In the genomic region with DNA sequence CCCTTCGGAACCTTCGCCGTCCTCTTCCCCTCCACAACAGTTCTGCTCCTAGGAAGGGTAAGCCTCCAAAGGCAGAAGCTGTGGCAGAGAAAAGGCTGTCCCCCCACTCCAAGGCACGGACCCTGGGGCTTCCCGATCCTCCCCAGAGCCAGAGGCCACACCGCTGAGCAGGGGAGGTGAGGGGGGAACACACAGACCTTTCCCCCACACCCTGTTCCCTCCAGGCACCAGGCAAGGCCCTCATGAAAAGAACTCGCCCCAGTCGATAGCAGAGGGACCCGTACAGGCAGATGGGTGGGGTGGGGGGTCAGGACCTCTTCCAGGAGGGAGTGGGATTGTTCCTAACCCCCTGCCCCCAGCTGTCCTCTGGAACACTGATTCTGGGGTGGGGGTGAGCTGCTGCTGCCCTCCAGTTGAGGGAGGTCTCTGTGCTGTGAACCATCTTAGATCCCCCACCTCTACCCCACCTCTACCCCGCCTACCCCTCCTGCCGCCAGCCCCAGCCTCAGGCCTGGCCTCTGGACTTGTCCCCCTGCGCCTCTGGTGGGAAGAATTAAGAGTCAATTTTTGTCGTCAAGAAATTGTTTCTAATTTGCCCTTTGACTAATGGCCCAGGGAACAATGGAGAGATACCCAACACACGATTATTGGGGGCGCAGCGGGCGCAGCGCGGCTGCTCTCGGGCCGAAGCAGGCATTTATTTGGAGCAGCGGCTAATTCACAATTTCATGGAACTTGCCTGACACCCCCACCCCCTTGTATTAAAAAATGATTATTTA, we compare ENCODE assay signal across 11 cellular contexts. TPM values are rescaled to one million over a fixed set of nuclear protein-coding genes. Genes with fewer than 3 reads are reported as not detected.
DNase-seq lines count a peak whose midpoint lies in the region; ATAC-seq and TF ChIP-seq lines count a peak whose summit lies in the region.
"Had no signal": no experiment of that assay in that cellular context is flagged by ENCODE, and none has a peak within 500 bp of the region (broad histone marks: within the 10 kb centered on the region; RNA-seq: fewer than 3 reads in every experiment).

No MANE protein-coding gene starts in this region.

- H3K36me3 ChIP-seq in right atrium auricular region, result no peaks in the 10 kb centered on the region
- no peaks in the 10 kb centered on the region for H3K36me3 ChIP-seq in hepatocyte (replicated peaks; ENCODE audit: insufficient read depth, low read depth)
- H3K36me3 ChIP-seq in rectal smooth muscle tissue (ENCODE audit: control insufficient read depth, insufficient read depth, low read length), result no peaks in the 10 kb centered on the region

- H3K4me2 ChIP-seq in hepatocyte, result peak overlapping the region; percentile 97

- TF ChIP-seq CTCF in right atrium auricular region (IDR thresholded peaks at IDR 0.05) (no peak), hepatocyte (IDR thresholded peaks at IDR 0.05; ENCODE audit: poor library complexity) (no peak)

- H3K27me3 ChIP-seq in right atrium auricular region, result no peaks in the 10 kb centered on the region
- no peaks in the 10 kb centered on the region for H3K27me3 ChIP-seq in hepatocyte
- no peaks in the 10 kb centered on the region for H3K27me3 ChIP-seq in rectal smooth muscle tissue (ENCODE audit: control insufficient read depth, insufficient read depth, low read length)

- WGBS in hepatocyte (ENCODE audit: low lambda C conversion rate, missing lambda C conversion rate), result 69% methylated on average over 22 of the region's 22 CpGs

- H3K79me2 ChIP-seq in hepatocyte, result peaks cover 66% of the 10 kb centered on the region

- no peaks in the 10 kb centered on the region for H3K9me3 ChIP-seq in right atrium auricular region
- H3K9me3 ChIP-seq in hepatocyte (ENCODE audit: low read depth), result no peaks in the 10 kb centered on the region

- H4K20me1 ChIP-seq in hepatocyte (ENCODE audit: insufficient read depth, poor library complexity, severe bottlenecking), result peaks cover 6% of the 10 kb centered on the region

- intact Hi-C loops in left cardiac atrium (cut with DNase I), result loop anchor here in 1 of 2 donors (5.0 to 10.0 kb wide), 2 partner anchors 98 to 136 kb away; no protein-coding TSS in a partner anchor

- no peak for ATAC-seq in left cardiac atrium
- ATAC-seq: WTC11 had no signal

- H2AFZ ChIP-seq in hepatocyte, result no peak overlapping the region

- H3K4me3 ChIP-seq in right atrium auricular region (no peak overlapping the region), hepatocyte (no peak overlapping the region), rectal smooth muscle tissue (ENCODE audit: low read length) (no peak overlapping the region)

- H3K9ac ChIP-seq in rectal smooth muscle tissue (ENCODE audit: low read length), result no peak overlapping the region

- DNase-seq in right atrium auricular region (ENCODE audit: low spot score) (no peak), left cardiac atrium (no peak), hepatocyte (ENCODE audit: low spot score) (no peak), NCI-H2171 (lab: John Stamatoyannopoulos, UW) (no peak), NCI-H1105 (lab: John Stamatoyannopoulos, UW) (no peak), nucleus accumbens (lab: John Stamatoyannopoulos, UW) (no peak)
- DNase-seq in activated CD4-positive, CD25-positive, alpha-beta regulatory T cell treated with anti-CD3 and anti-CD28 coated beads, Interleukin-2, amount 50 U/mL, for 72 hours, result no peak
- DNase-seq: activated CD8-positive, alpha-beta memory T cell treated with anti-CD3 and anti-CD28 coated beads, Interleukin-2, amount 50 U/mL, for 48 hours; activated naive CD8-positive, alpha-beta T cell treated with anti-CD3 and anti-CD28 coated beads, Interleukin-2, amount 10 ng/mL, durations not matched to agents 7 days and 5 days had no signal

- H3K27ac ChIP-seq in right atrium auricular region (peak overlapping the region; percentile 97 to 98), hepatocyte (peak overlapping the region; percentile 99), rectal smooth muscle tissue (ENCODE audit: low read depth, low read length) (peak overlapping the region; percentile 95)

- H3K4me1 ChIP-seq in right atrium auricular region (peaks cover 0 to 72% of the 10 kb centered on the region in 2 donors), hepatocyte (ENCODE audit: insufficient read depth) (peaks cover 70% of the 10 kb centered on the region), rectal smooth muscle tissue (ENCODE audit: control insufficient read depth, insufficient read depth, low read length) (peaks cover 41% of the 10 kb centered on the region)

- no peaks in the 10 kb centered on the region for H3K9me2 ChIP-seq in hepatocyte (replicated peaks; ENCODE audit: insufficient read depth)

RNA-seq across cellular contexts. Expression of a gene that starts 4.6 kb away (rescaled TPM):
- total RNA-seq in right atrium auricular region (10 to 100 TPM in 1 of 2 donors, 1 to 10 TPM in 1; 5.8 to 12.7 TPM), left cardiac atrium (1 to 10 TPM; 8.3 to 9.9 TPM), hepatocyte (6.6 and 8.6 TPM in 2 replicates)
- polyA plus RNA-seq in hepatocyte, result 6.4 and 7.9 TPM in 2 replicates
